In genomic region chr4:94207469-94208224, GRCh38 we compare ENCODE assay signal across 8 cellular contexts. TPM values are rescaled to one million over a fixed set of nuclear protein-coding genes. Genes with fewer than 3 reads are reported as not detected.
DNase-seq lines count a peak whose midpoint lies in the region; ATAC-seq and TF ChIP-seq lines count a peak whose summit lies in the region.

A gene with protein sequence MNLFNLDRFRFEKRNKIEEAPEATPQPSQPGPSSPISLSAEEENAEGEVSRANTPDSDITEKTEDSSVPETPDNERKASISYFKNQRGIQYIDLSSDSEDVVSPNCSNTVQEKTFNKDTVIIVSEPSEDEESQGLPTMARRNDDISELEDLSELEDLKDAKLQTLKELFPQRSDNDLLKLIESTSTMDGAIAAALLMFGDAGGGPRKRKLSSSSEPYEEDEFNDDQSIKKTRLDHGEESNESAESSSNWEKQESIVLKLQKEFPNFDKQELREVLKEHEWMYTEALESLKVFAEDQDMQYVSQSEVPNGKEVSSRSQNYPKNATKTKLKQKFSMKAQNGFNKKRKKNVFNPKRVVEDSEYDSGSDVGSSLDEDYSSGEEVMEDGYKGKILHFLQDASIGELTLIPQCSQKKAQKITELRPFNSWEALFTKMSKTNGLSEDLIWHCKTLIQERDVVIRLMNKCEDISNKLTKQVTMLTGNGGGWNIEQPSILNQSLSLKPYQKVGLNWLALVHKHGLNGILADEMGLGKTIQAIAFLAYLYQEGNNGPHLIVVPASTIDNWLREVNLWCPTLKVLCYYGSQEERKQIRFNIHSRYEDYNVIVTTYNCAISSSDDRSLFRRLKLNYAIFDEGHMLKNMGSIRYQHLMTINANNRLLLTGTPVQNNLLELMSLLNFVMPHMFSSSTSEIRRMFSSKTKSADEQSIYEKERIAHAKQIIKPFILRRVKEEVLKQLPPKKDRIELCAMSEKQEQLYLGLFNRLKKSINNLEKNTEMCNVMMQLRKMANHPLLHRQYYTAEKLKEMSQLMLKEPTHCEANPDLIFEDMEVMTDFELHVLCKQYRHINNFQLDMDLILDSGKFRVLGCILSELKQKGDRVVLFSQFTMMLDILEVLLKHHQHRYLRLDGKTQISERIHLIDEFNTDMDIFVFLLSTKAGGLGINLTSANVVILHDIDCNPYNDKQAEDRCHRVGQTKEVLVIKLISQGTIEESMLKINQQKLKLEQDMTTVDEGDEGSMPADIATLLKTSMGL (plus strand): TSS chr4:94207865. CDS start chr4:94208395, 530 bp downstream.

- H3F3A ChIP-seq in DOHH2 (ENCODE audit: control insufficient read depth, insufficient read depth) (no peaks in the 10 kb centered on the region), GM23338 (replicated peaks; ENCODE audit: low read depth) (no peaks in the 10 kb centered on the region)

- TF ChIP-seq CTCF in DOHH2 (IDR thresholded peaks at IDR 0.05; ENCODE audit: low read depth, low read length, poor library complexity, severe bottlenecking) (peak; percentile 14), GM23338 (conservative IDR thresholded peaks at IDR 0.05; ENCODE audit: low read depth in 2 of 2) (no peak), fibroblast of mammary gland (conservative IDR thresholded peaks at IDR 0.05; ENCODE audit: control insufficient read depth, insufficient read depth, low read depth, low read length) (no peak)

- H3K4me3 Mint-ChIP-seq in GM23338: peak within 1 kb of the TSS; percentile 100
- peak within 1 kb of the TSS; percentile 96 to 100 (median 99) for H3K4me3 Mint-ChIP-seq in naive thymus-derived CD8-positive, alpha-beta T cell

- ATAC-seq in GM23338: peak; percentile 95
- peak; percentile 86 to 91 for ATAC-seq in naive thymus-derived CD8-positive, alpha-beta T cell

- peaks cover 3% of the 10 kb centered on the region for H3K27me3 Mint-ChIP-seq in GM23338 (ENCODE audit: insufficient read depth, low read depth, poor library complexity)
- H3K27me3 Mint-ChIP-seq in naive thymus-derived CD8-positive, alpha-beta T cell: peaks cover 0 to 6% (median 3%) of the 10 kb centered on the region in 5 donors

- H3K4me3 ChIP-seq in DOHH2 (ENCODE audit: low read length) (peak within 1 kb of the TSS; percentile 88), GM23338 (peak within 1 kb of the TSS; percentile 48), fibroblast of mammary gland (ENCODE audit: control insufficient read depth, low read depth, low read length) (peak within 1 kb of the TSS; percentile 95)

- H3K27me3 ChIP-seq in DOHH2 (ENCODE audit: control insufficient read depth, low read length) (no peaks in the 10 kb centered on the region), GM23338 (ENCODE audit: insufficient read depth) (no peaks in the 10 kb centered on the region)

- H2AFZ ChIP-seq in GM23338: peak within 1 kb of the TSS; percentile 3; the same call in 1 of the 2 replicates

- no peaks in the 10 kb centered on the region for H3K9me3 ChIP-seq in DOHH2 (ENCODE audit: control insufficient read depth, insufficient read depth, low read length)

- peaks cover 23% of the 10 kb centered on the region for H3K4me1 ChIP-seq in DOHH2 (ENCODE audit: control insufficient read depth, low read length)
- peaks cover 19% of the 10 kb centered on the region for H3K4me1 ChIP-seq in GM23338 (ENCODE audit: insufficient read depth)

- peak within 1 kb of the TSS; percentile 91 for H3K4me2 ChIP-seq in DOHH2 (ENCODE audit: low read length)
- peak within 1 kb of the TSS; percentile 89 for H3K4me2 ChIP-seq in GM23338

- H3K27ac ChIP-seq in DOHH2 (ENCODE audit: low read depth, low read length) (peak within 1 kb of the TSS; percentile 65), GM23338 (ENCODE audit: low read depth) (peak within 1 kb of the TSS; percentile 75)

- H3K9me2 ChIP-seq in DOHH2 (replicated peaks; ENCODE audit: control insufficient read depth, low read length): no peaks in the 10 kb centered on the region
- no peaks in the 10 kb centered on the region for H3K9me2 ChIP-seq in GM23338 (ENCODE audit: insufficient read depth)

- POLR2A ChIA-PET in naive thymus-derived CD8-positive, alpha-beta T cell (lab: Charles Lee): no interaction called here

- H3K36me3 Mint-ChIP-seq in GM23338 (ENCODE audit: low read depth): peaks cover 47% of the 10 kb centered on the region
- H3K36me3 Mint-ChIP-seq in naive thymus-derived CD8-positive, alpha-beta T cell: peaks cover 0 to 31% (median 12%) of the 10 kb centered on the region in 3 donors

- H3K79me2 ChIP-seq in DOHH2 (ENCODE audit: control insufficient read depth, low read length): peaks cover 40% of the 10 kb centered on the region
- peaks cover 47% of the 10 kb centered on the region for H3K79me2 ChIP-seq in GM23338 (replicated peaks; ENCODE audit: insufficient read depth)

- DNase-seq in GM23338 (ENCODE audit: low spot score) (peak; percentile 99), LHCN-M2 (ENCODE audit: low read depth) (peak; percentile 95), RPMI8226 (peak; percentile 92), fibroblast of mammary gland (ENCODE audit: low read depth) (peak; percentile 97)
- DNase-seq in activated T-helper 1 cell treated with anti-CD3 and anti-CD28 coated beads, Interleukin-2, amount 50 U/mL, for 16 hours (ENCODE audit: low read depth in 1 of 2, low spot score in 1 of 2): peak; percentile 68 to 71
- peak; percentile 73 to 94 (median 91) for DNase-seq in naive thymus-derived CD8-positive, alpha-beta T cell
- peak; percentile 76 to 94 (median 88) for DNase-seq in stimulated activated naive CD4-positive, alpha-beta T cell (lab: John Stamatoyannopoulos, UW)

- peak within 1 kb of the TSS; percentile 100 for H3K27ac Mint-ChIP-seq in GM23338
- H3K27ac Mint-ChIP-seq in naive thymus-derived CD8-positive, alpha-beta T cell: peak within 1 kb of the TSS; percentile 98 to 100 (median 100)

- H3K4me1 Mint-ChIP-seq in GM23338: peaks cover 17% of the 10 kb centered on the region
- peaks cover 16 to 48% (median 41%) of the 10 kb centered on the region in 4 donors for H3K4me1 Mint-ChIP-seq in naive thymus-derived CD8-positive, alpha-beta T cell

- H4K20me1 ChIP-seq in DOHH2 (ENCODE audit: control insufficient read depth, insufficient read depth, low read depth, low read length) (no peaks in the 10 kb centered on the region), GM23338 (replicated peaks; ENCODE audit: insufficient read depth) (no peaks in the 10 kb centered on the region)

- H3K9me3 Mint-ChIP-seq in GM23338: peaks cover 10% of the 10 kb centered on the region; the same call in 2 of the 3 replicates
- H3K9me3 Mint-ChIP-seq in naive thymus-derived CD8-positive, alpha-beta T cell: peaks cover 0 to 8% (median 0%) of the 10 kb centered on the region in 9 donors

- H3K36me3 ChIP-seq in DOHH2 (ENCODE audit: control insufficient read depth, low read length) (peaks cover 38% of the 10 kb centered on the region), GM23338 (ENCODE audit: insufficient read depth) (peaks cover 7% of the 10 kb centered on the region)

TF ChIP-seq in GM23338, 12 proteins besides CTCF, POLR2A, EP300 and RAD21:
- peak; percentile 94 for TF ChIP-seq CREB1 (CRISPR knock-in tag; IDR thresholded peaks at IDR 0.05; ENCODE audit: low read depth)
- TF ChIP-seq POLR2AphosphoS5 (IDR thresholded peaks at IDR 0.05; ENCODE audit: low read depth): peak; percentile 74
- TF ChIP-seq ZNF331 (CRISPR knock-in tag; IDR thresholded peaks at IDR 0.05; ENCODE audit: low read depth): no peak

RNA-seq across cellular contexts. Expression of the gene that starts here (rescaled TPM):
- total RNA-seq in GM23338 (2014; rRNA removed; shearing (Covaris generic)): 58.4 and 86.2 TPM in 2 replicates
- polyA plus RNA-seq in GM23338 (2016; fragmentation: Nextera tagmentation; extraction: Ambion mirVana): 20.3 and 23.8 TPM in 2 replicates
- total RNA-seq in LHCN-M2 (2014; rRNA removed): 39.6 and 44.7 TPM in 2 replicates
- polyA plus RNA-seq in LHCN-M2 (2012): 6.2 TPM
- 10 to 100 TPM; 30.4 to 33.0 TPM for total RNA-seq in naive thymus-derived CD8-positive, alpha-beta T cell
- 10 to 100 TPM in 2 of 3 donors, 1 to 10 TPM in 1; 9.8 to 11.4 (median 10.3) TPM for polyA plus RNA-seq in naive thymus-derived CD8-positive, alpha-beta T cell

Comparison
In these comparisons a context has a peak if more than half of its experiments do, and no peak if none do; other contexts are left out.
1. Peak in every context shown above with its lines: DNase-seq, ATAC-seq, H3K4me3 ChIP-seq and H3K27ac ChIP-seq.